10 cellular contexts compared by ENCODE assay signal in genomic region chr12:5872745-5873144, GRCh38.
DNase-seq lines count a peak whose midpoint lies in the region; ATAC-seq and TF ChIP-seq lines count a peak whose summit lies in the region.
"Had no signal": no experiment of that assay in that cellular context is flagged by ENCODE, and none has a peak within 500 bp of the region (broad histone marks: within the 10 kb centered on the region; RNA-seq: fewer than 3 reads in every experiment).

No MANE protein-coding gene starts in this region.

- H3K36me3 ChIP-seq in Karpas-422 (ENCODE audit: insufficient read depth, low read length) = no peaks in the 10 kb centered on the region

- no peak overlapping the region for H3K27ac Mint-ChIP-seq in nephron progenitor cell

- H3K79me2 ChIP-seq in Karpas-422 (ENCODE audit: low read length) = no peaks in the 10 kb centered on the region

- no peak overlapping the region for H3K27ac ChIP-seq in Karpas-422 (ENCODE audit: low read length)

- no peaks in the 10 kb centered on the region; the same call in 1 of the 2 replicates for H3K27me3 ChIP-seq in Karpas-422 (ENCODE audit: low read length)

- no peaks in the 10 kb centered on the region for H3K36me3 Mint-ChIP-seq in nephron progenitor cell (ENCODE audit: low read depth)

- peaks cover 25% of the 10 kb centered on the region for H3K27me3 Mint-ChIP-seq in nephron progenitor cell (ENCODE audit: low read depth, poor library complexity)

- TF ChIP-seq CTCF in astrocyte of the cerebellum (IDR thresholded peaks at IDR 0.05; ENCODE audit: low read depth, low read length, missing control alignments) (peak; percentile 42), nephron progenitor cell (IDR thresholded peaks at IDR 0.05) (peak; percentile 41)

- no peaks in the 10 kb centered on the region for H3K4me1 Mint-ChIP-seq in nephron progenitor cell

- H3K9me2 ChIP-seq in Karpas-422 (replicated peaks; ENCODE audit: insufficient read depth, low read length) = no peaks in the 10 kb centered on the region

- no peak overlapping the region for H3K4me3 ChIP-seq in Karpas-422 (ENCODE audit: low read length)
- no peak overlapping the region for H3K4me3 ChIP-seq in astrocyte of the cerebellum (ENCODE audit: low read depth, low read length)

- no peak overlapping the region for H3K4me3 Mint-ChIP-seq in nephron progenitor cell

- H3K9ac ChIP-seq in Karpas-422 (ENCODE audit: low read length) = no peak overlapping the region

- H3K4me1 ChIP-seq in Karpas-422 (ENCODE audit: low read length) = no peaks in the 10 kb centered on the region

- no peak overlapping the region for H2AFZ ChIP-seq in Karpas-422 (ENCODE audit: low read length)

- H3K4me2 ChIP-seq in Karpas-422 (ENCODE audit: low read depth, low read length, poor library complexity, severe bottlenecking) = no peak overlapping the region

- DNase-seq in ELR (ENCODE audit: low read depth) (peak; percentile 50), Karpas-422 (peak; percentile 47), astrocyte of the cerebellum (ENCODE audit: low read depth) (no peak), nephron progenitor cell (peak; percentile 11), NCI-H774 (lab: John Stamatoyannopoulos, UW) (no peak), mesenteric fat pad (ENCODE audit: low spot score) (no peak)
- DNase-seq: left ventricle myocardium superior; stimulated activated CD4-positive, alpha-beta T cell treated with anti-CD3 and anti-CD28 coated beads, Interleukin-12 subunit alpha, Interleukin-12 subunit beta, amount 100 ng/mL, for 4 hours had no signal

- in situ Hi-C loops in astrocyte of the cerebellum (cut with HindIII; ENCODE audit: low sequenced_read_pairs) = no loop called here

- H3K9me3 ChIP-seq in Karpas-422 (ENCODE audit: low read length) = no peaks in the 10 kb centered on the region

- H4K20me1 ChIP-seq in Karpas-422 (ENCODE audit: insufficient read depth, low read depth, low read length) = no peaks in the 10 kb centered on the region

- no peak for ATAC-seq in GM21737 (IDR thresholded peaks at IDR 0.05; ENCODE audit: unreplicated experiment)
- ATAC-seq: left ventricle myocardium superior, Right ventricle myocardium inferior had no signal

- H3K9me3 Mint-ChIP-seq in nephron progenitor cell = no peaks in the 10 kb centered on the region

Comparison
In these comparisons a context has a peak if more than half of its experiments do, and no peak if none do; other contexts are left out.
1. DNase-seq: peak in ELR (single experiment), Karpas-422 (single experiment) and nephron progenitor cell (single experiment); none in astrocyte of the cerebellum (single experiment), NCI-H774 (single experiment) and mesenteric fat pad (single experiment).